In genomic region chr1:183097438-183098051, GRCh38 we compare ENCODE assay signal across 12 cellular contexts.
DNase-seq lines count a peak whose midpoint lies in the region; ATAC-seq lines count a peak whose summit lies in the region.
"Had no signal": no experiment of that assay in that cellular context is flagged by ENCODE, and none has a peak within 500 bp of the region (broad histone marks: within the 10 kb centered on the region; RNA-seq: fewer than 3 reads in every experiment).

No MANE protein-coding gene starts in this region.

- H3K27me3 ChIP-seq in HAP-1 (ENCODE audit: low read depth) = no peaks in the 10 kb centered on the region
- no peaks in the 10 kb centered on the region for H3K27me3 ChIP-seq in stomach smooth muscle (ENCODE audit: control insufficient read depth in 1 of 2, insufficient read depth in 2 of 2, low read length in 2 of 2)

- peaks cover 30% of the 10 kb centered on the region for H3K4me1 ChIP-seq in HAP-1
- peaks cover 48% of the 10 kb centered on the region for H3K4me1 ChIP-seq in stomach smooth muscle (ENCODE audit: control insufficient read depth, insufficient read depth, low read length)

- H3K27ac Mint-ChIP-seq in immature natural killer cell = no peak overlapping the region
- H3K27ac Mint-ChIP-seq: stimulated activated naive CD8-positive, alpha-beta T cell treated with anti-CD3 and anti-CD28 coated beads, Interleukin-15, Interleukin-2, amounts not matched to agents 100 ng/mL and 50 ng/mL, for 24 hours had no signal

- DNase-seq in HAP-1 (ENCODE audit: low spot score in 2 of 2) (peak; percentile 69 to 93), SK-MEL-5 (ENCODE audit: low read depth, low spot score) (peak; percentile 95), glomerular visceral epithelial cell (ENCODE audit: extremely low spot score) (peak; percentile 83), immature natural killer cell (no peak), NCI-H510A (lab: John Stamatoyannopoulos, UW) (no peak)
- DNase-seq: midbrain, MM.1S, OCI-M1 had no signal

- ATAC-seq in HG03520 (IDR thresholded peaks at IDR 0.05; ENCODE audit: unreplicated experiment) = no peak

- H3K4me3 ChIP-seq in HAP-1 (no peak overlapping the region), stomach smooth muscle (ENCODE audit: low read length in 2 of 2) (peak overlapping the region in 1 of 2 donors; percentile 23)

- H3K4me1 Mint-ChIP-seq in immature natural killer cell = no peaks in the 10 kb centered on the region

- H3K9me3 ChIP-seq in HAP-1 = no peaks in the 10 kb centered on the region
- H3K9me3 ChIP-seq in stomach smooth muscle (ENCODE audit: control insufficient read depth in 2 of 2, low read length in 2 of 2) = no peaks in the 10 kb centered on the region

- no peaks in the 10 kb centered on the region for H3K9me3 Mint-ChIP-seq in immature natural killer cell
- H3K9me3 Mint-ChIP-seq: stimulated activated naive CD8-positive, alpha-beta T cell treated with anti-CD3 and anti-CD28 coated beads, Interleukin-15, Interleukin-2, amounts not matched to agents 100 ng/mL and 50 ng/mL, for 24 hours had no signal

- H3K9ac ChIP-seq in stomach smooth muscle (ENCODE audit: low read length in 2 of 2) = peak overlapping the region in 1 of 2 donors; percentile 0

- no peak overlapping the region for H3K4me3 Mint-ChIP-seq in immature natural killer cell
- H3K4me3 Mint-ChIP-seq: stimulated activated naive CD8-positive, alpha-beta T cell treated with anti-CD3 and anti-CD28 coated beads, Interleukin-15, Interleukin-2, amounts not matched to agents 100 ng/mL and 50 ng/mL, for 24 hours had no signal

- in situ Hi-C loops in HAP-1 (cut with MboI; ENCODE audit: low sequenced_read_pairs) = no loop called here
- in situ Hi-C loops in SK-MEL-5 (cut with HindIII; ENCODE audit: low pct_unique_long_range_greater_than_20kb, low sequenced_read_pairs) = no loop called here

- peak overlapping the region; percentile 56 for H3K27ac ChIP-seq in stomach smooth muscle (ENCODE audit: low read length)
- H3K27ac ChIP-seq: VCaP had no signal

- peaks cover 0 to 8% (median 0%) of the 10 kb centered on the region in 3 donors for H3K27me3 Mint-ChIP-seq in immature natural killer cell (ENCODE audit: low read depth in 3 of 3)

- no peaks in the 10 kb centered on the region for H3K36me3 ChIP-seq in HAP-1 (replicated peaks)
- H3K36me3 ChIP-seq in stomach smooth muscle (ENCODE audit: control insufficient read depth in 2 of 2, insufficient read depth in 2 of 2, low read length in 2 of 2) = peaks cover 0 to 2% of the 10 kb centered on the region in 2 donors

- no peaks in the 10 kb centered on the region for H3K36me3 Mint-ChIP-seq in immature natural killer cell

Comparison
In these comparisons a context has a peak if more than half of its experiments do, and no peak if none do; other contexts are left out.
1. DNase-seq: peak in HAP-1 (2 of 2), SK-MEL-5 (single experiment) and glomerular visceral epithelial cell (single experiment); none in immature natural killer cell (0 of 3) and NCI-H510A (single experiment).